8 cellular contexts compared by ENCODE assay signal in genomic region chr1:117930484-117930883, GRCh38. TPM values are rescaled to one million over a fixed set of nuclear protein-coding genes. Genes with fewer than 3 reads are reported as not detected.
DNase-seq lines count a peak whose midpoint lies in the region; ATAC-seq and TF ChIP-seq lines count a peak whose summit lies in the region.

No MANE protein-coding gene starts in this region.

- POLR2A ChIA-PET in Caco-2 (lab: Charles Lee) = no interaction called here

- H3K4me3 Mint-ChIP-seq in Caco-2 (ENCODE audit: unreplicated experiment) = peak overlapping the region; percentile 97
- H3K4me3 Mint-ChIP-seq in natural killer cell = peak overlapping the region; percentile 91

- H3K9me3 ChIP-seq in Caco-2 = no peaks in the 10 kb centered on the region
- H3K9me3 ChIP-seq in MG63 = no peaks in the 10 kb centered on the region

- H3K36me3 Mint-ChIP-seq in Caco-2 (ENCODE audit: insufficient read depth, unreplicated experiment) = peaks cover 6% of the 10 kb centered on the region
- peaks cover 7% of the 10 kb centered on the region for H3K36me3 Mint-ChIP-seq in natural killer cell

- intact Hi-C loops in Caco-2 (cut with micrococcal nuclease; ENCODE audit: unreplicated experiment) (no loop called here), natural killer cell (cut with micrococcal nuclease) (no loop called here), sciatic nerve (cut with DNase I) (no loop called here)

- no peaks in the 10 kb centered on the region for H3K27me3 ChIP-seq in Caco-2 (replicated peaks; ENCODE audit: control insufficient read depth, insufficient read depth, low read length)
- H3K27me3 ChIP-seq in MG63 = no peaks in the 10 kb centered on the region

- H3K36me3 ChIP-seq in Caco-2 (ENCODE audit: control insufficient read depth, insufficient read depth, low read length) (no peaks in the 10 kb centered on the region), MG63 (peaks cover 36% of the 10 kb centered on the region)

- CTCF ChIA-PET in Caco-2 (lab: Charles Lee) = no interaction called here

- H3K4me1 ChIP-seq in Caco-2 = 0 out of 2 replicates have a peak, but pooled peaks cover 4% of the 10 kb centered on the region

- no TSS peak for BruUV-seq in Caco-2 (replicated peaks; lab: Mats Ljungman, UMichigan)

- H3K27ac Mint-ChIP-seq in Caco-2 (ENCODE audit: unreplicated experiment) (peak overlapping the region; percentile 98), natural killer cell (peak overlapping the region; percentile 91 to 98)

- ATAC-seq in natural killer cell = no peak
- ATAC-seq in GM21737 (IDR thresholded peaks at IDR 0.05; ENCODE audit: unreplicated experiment) = no peak
- no peak for ATAC-seq in sciatic nerve

- H3K9me3 Mint-ChIP-seq in Caco-2 (ENCODE audit: unreplicated experiment) (no peaks in the 10 kb centered on the region), natural killer cell (no peaks in the 10 kb centered on the region)

- peak overlapping the region; percentile 70 for H3K4me3 ChIP-seq in Caco-2 (ENCODE audit: low read depth, low read length)
- H3K4me3 ChIP-seq in MG63 = peak overlapping the region; percentile 100

- TF ChIP-seq CTCF in Caco-2 (IDR thresholded peaks at IDR 0.05; ENCODE audit: insufficient read depth in 1 of 2, low read depth in 1 of 2, low read length in 1 of 2, severe bottlenecking in 1 of 2, unreplicated experiment in 1 of 2) = no peak
- TF ChIP-seq CTCF in natural killer cell (IDR thresholded peaks at IDR 0.05) = no peak
- no peak for TF ChIP-seq CTCF in GM10266 (IDR thresholded peaks at IDR 0.05; ENCODE audit: control insufficient read depth, insufficient read depth, low read depth, missing control alignments)

- H3K4me1 Mint-ChIP-seq in Caco-2 (ENCODE audit: low read depth, unreplicated experiment) = peaks cover 10% of the 10 kb centered on the region
- H3K4me1 Mint-ChIP-seq in natural killer cell = peaks cover 42 to 58% of the 10 kb centered on the region in 2 donors

- no peak for DNase-seq in Caco-2
- no peak for DNase-seq in MG63
- peak; percentile 17 to 19 for DNase-seq in dermis microvascular lymphatic vessel endothelial cell (ENCODE audit: low read depth in 2 of 2)
- no peak for DNase-seq in natural killer cell
- DNase-seq in NCI-H187 (lab: John Stamatoyannopoulos, UW) = no peak
- DNase-seq in sciatic nerve (ENCODE audit: low spot score) = no peak
- no peak for DNase-seq in GM10266 (ENCODE audit: extremely low spot score)

- H3K27me3 Mint-ChIP-seq in Caco-2 (ENCODE audit: insufficient read depth, unreplicated experiment) (no peaks in the 10 kb centered on the region), natural killer cell (ENCODE audit: low read depth in 2 of 2) (no peaks in the 10 kb centered on the region)

RNA-seq across cellular contexts. Expression of gene WDR3, which starts 0.9 kb away (rescaled TPM):
- total RNA-seq in Caco-2 (2022) (27.0 and 28.3 TPM in 2 replicates), dermis microvascular lymphatic vessel endothelial cell (17.8 and 18.0 TPM in 2 replicates), natural killer cell (10 to 100 TPM in 1 of 3 donors, 1 to 10 TPM in 2; 7.2 to 13.0 (median 8.3) TPM), sciatic nerve (18.5 TPM)
- 58.6 and 222 TPM in 2 replicates for total RNA-seq in MG63 (2014; rRNA removed; shearing (Covaris generic); ENCODE audit: low replicate concordance)

RNA-seq across cellular contexts. Expression of gene GDAP2, which starts 1.1 kb away (rescaled TPM):
- total RNA-seq in Caco-2 (2022) (16.4 and 19.5 TPM in 2 replicates), dermis microvascular lymphatic vessel endothelial cell (10.4 and 15.0 TPM in 2 replicates), natural killer cell (10 to 100 TPM; 25.4 to 34.7 (median 27.7) TPM), sciatic nerve (29.2 TPM)
- 5.7 and 8.6 TPM in 2 replicates for total RNA-seq in MG63 (2014; rRNA removed; shearing (Covaris generic); ENCODE audit: low replicate concordance)

Comparison
In these comparisons a context has a peak if more than half of its experiments do, and no peak if none do; other contexts are left out.
1. DNase-seq: peak in dermis microvascular lymphatic vessel endothelial cell (2 of 2); none in Caco-2 (0 of 2), MG63 (single experiment), natural killer cell (single experiment), NCI-H187 (0 of 2), sciatic nerve (single experiment) and GM10266 (single experiment).